Comparison of ENCODE assay signal across 10 cellular contexts in the genomic region with DNA sequence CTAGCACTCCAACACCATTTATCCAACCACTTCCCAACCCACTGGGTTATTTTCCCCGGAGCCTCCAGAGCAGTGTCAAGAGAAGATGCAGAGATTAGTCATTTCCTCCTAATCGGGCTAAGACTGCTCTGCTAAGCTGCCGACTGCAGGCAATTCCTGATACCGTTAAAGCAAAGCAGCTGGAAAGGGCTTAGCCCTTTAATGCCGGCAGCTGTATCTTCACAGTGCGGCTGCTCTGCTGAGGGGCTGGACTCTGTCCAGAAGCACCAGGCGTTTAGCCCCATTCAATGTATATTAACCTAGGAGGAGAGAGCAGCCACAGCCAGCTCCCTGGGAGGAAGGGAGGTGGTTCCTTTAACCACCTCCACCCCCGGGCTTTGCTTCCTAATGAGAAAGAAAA. TPM values are rescaled to one million over a fixed set of nuclear protein-coding genes. Genes with fewer than 3 reads are reported as not detected.
DNase-seq lines count a peak whose midpoint lies in the region; FAIRE-seq and TF ChIP-seq lines count a peak whose summit lies in the region.
"Had no signal": no experiment of that assay in that cellular context is flagged by ENCODE, and none has a peak within 500 bp of the region (broad histone marks: within the 10 kb centered on the region; RNA-seq: fewer than 3 reads in every experiment).

No MANE protein-coding gene starts in this region.

- CTCF ChIA-PET in AG04449 (lab: Yijun Ruan, JAX): interaction anchor here (1.0 to 26.8 kb wide), 10 partner anchors 14 to 85 kb away, joined by 3 to 1042 read pairs (median 6); partner anchors contain the start of gene AQP6

- POLR2A ChIA-PET in AG04449 (lab: Yijun Ruan, JAX): no interaction called here

- no peak overlapping the region for H3K4me3 Mint-ChIP-seq in activated naive CD8-positive, alpha-beta T cell treated with anti-CD3 and anti-CD28 coated beads for 36 hours

- H3K4me1 ChIP-seq in keratinocyte (ENCODE audit: control insufficient read depth, extremely low read depth, insufficient read depth, low read length): peaks cover 13% of the 10 kb centered on the region
- peaks cover 11% of the 10 kb centered on the region for H3K4me1 ChIP-seq in vagina

- peak overlapping the region; percentile 58 for H2AFZ ChIP-seq in keratinocyte (ENCODE audit: control insufficient read depth, low read length)

- dilution Hi-C loops in keratinocyte (cut with MboI; ENCODE audit: extremely low pct_ligation_motif_present, low sequenced_read_pairs): no loop called here

- H3K9me1 ChIP-seq in keratinocyte (ENCODE audit: control insufficient read depth, extremely low read depth, insufficient read depth, low read length): no peaks in the 10 kb centered on the region

- H3K79me2 ChIP-seq in keratinocyte (ENCODE audit: control insufficient read depth, insufficient read depth, low read length): no peaks in the 10 kb centered on the region

- peak; percentile 45 for DNase-seq in AG04449 (ENCODE audit: low read depth, low spot score)
- DNase-seq in HT1080 (ENCODE audit: low read depth): peak; percentile 92
- DNase-seq in amniotic stem cell (lab: John Stamatoyannopoulos, UW): peak; percentile 61
- DNase-seq in keratinocyte (ENCODE audit: low read depth, low spot score): no peak
- no peak for DNase-seq in vagina (ENCODE audit: extremely low spot score in 2 of 2)
- no peak for DNase-seq in activated naive CD8-positive, alpha-beta T cell treated with anti-CD3 and anti-CD28 coated beads for 36 hours
- DNase-seq in medulla oblongata (ENCODE audit: extremely low spot score): no peak
- DNase-seq in activated CD8-positive, alpha-beta memory T cell treated with anti-CD3 and anti-CD28 coated beads, Interleukin-2, amount 50 U/mL, for 48 hours: no peak
- DNase-seq: activated CD4-positive, alpha-beta T cell treated with anti-CD3 and anti-CD28 coated beads, Interleukin-2, amount 50 U/mL, for 1 hour; GDM1 had no signal

- H3K4me2 ChIP-seq in keratinocyte (ENCODE audit: control insufficient read depth, extremely low read depth, insufficient read depth, low read depth, low read length): peak overlapping the region; percentile 63

- H4K20me1 ChIP-seq in keratinocyte (ENCODE audit: control insufficient read depth, extremely low read depth, insufficient read depth, low read length): no peaks in the 10 kb centered on the region

- H3K27ac ChIP-seq in keratinocyte (ENCODE audit: control insufficient read depth, insufficient read depth, low read length) (no peak overlapping the region), vagina (no peak overlapping the region)

- intact Hi-C loops in vagina (cut with DNase I): no loop called here

- no peaks in the 10 kb centered on the region for H3K9me3 Mint-ChIP-seq in activated naive CD8-positive, alpha-beta T cell treated with anti-CD3 and anti-CD28 coated beads for 36 hours

- no peaks in the 10 kb centered on the region for H3K27me3 ChIP-seq in keratinocyte (ENCODE audit: control insufficient read depth, extremely low read depth, insufficient read depth, low read length)
- no peaks in the 10 kb centered on the region for H3K27me3 ChIP-seq in vagina

- H3K4me3 ChIP-seq in AG04449 (ENCODE audit: low read depth, low read length) (no peak overlapping the region; the same call in 1 of the 2 replicates), keratinocyte (ENCODE audit: control insufficient read depth in 2 of 3, extremely low read depth in 1 of 3, insufficient read depth in 2 of 3, low read depth in 1 of 3, low read length in 3 of 3) (peak overlapping the region in 1 of 3 experiments; percentile 9), vagina (no peak overlapping the region)

- H3K27me3 Mint-ChIP-seq in activated naive CD8-positive, alpha-beta T cell treated with anti-CD3 and anti-CD28 coated beads for 36 hours: no peaks in the 10 kb centered on the region

- TF ChIP-seq CTCF in AG04449 (IDR thresholded peaks at IDR 0.05; ENCODE audit: insufficient read depth, low read length, missing control alignments) (no peak), keratinocyte (optimal IDR thresholded peaks at IDR 0.05 in 1 of 3, IDR thresholded peaks at IDR 0.05 in 1 of 3, conservative IDR thresholded peaks at IDR 0.05 in 1 of 3; ENCODE audit: extremely low read depth in 1 of 3, insufficient read depth in 2 of 3, low read length in 3 of 3) (no peak), vagina (IDR thresholded peaks at IDR 0.05) (no peak)

- H3K27ac Mint-ChIP-seq in activated naive CD8-positive, alpha-beta T cell treated with anti-CD3 and anti-CD28 coated beads for 36 hours: no peak overlapping the region

- peak; percentile 95 for FAIRE-seq in keratinocyte (lab: Jason Lieb, UNC)

- no peaks in the 10 kb centered on the region for H3K9me3 ChIP-seq in keratinocyte (ENCODE audit: control insufficient read depth, low read depth, low read length)
- H3K9me3 ChIP-seq in vagina: no peaks in the 10 kb centered on the region

- TF ChIP-seq POLR2A in vagina (IDR thresholded peaks at IDR 0.05): no peak

- H3K36me3 Mint-ChIP-seq in activated naive CD8-positive, alpha-beta T cell treated with anti-CD3 and anti-CD28 coated beads for 36 hours: peaks cover 5% of the 10 kb centered on the region

- H3K4me1 Mint-ChIP-seq in activated naive CD8-positive, alpha-beta T cell treated with anti-CD3 and anti-CD28 coated beads for 36 hours: peaks cover 6% of the 10 kb centered on the region

- peaks cover 7 to 8% of the 10 kb centered on the region in 2 experiments for H3K36me3 ChIP-seq in keratinocyte (ENCODE audit: control insufficient read depth in 2 of 2, extremely low read depth in 1 of 2, insufficient read depth in 2 of 2, low read length in 2 of 2)
- no peaks in the 10 kb centered on the region for H3K36me3 ChIP-seq in vagina

- no peak overlapping the region for H3K9ac ChIP-seq in keratinocyte (ENCODE audit: control insufficient read depth, extremely low read depth, insufficient read depth, low read length)

RNA-seq across cellular contexts. Expression of gene AQP6, which starts 11.1 kb away (rescaled TPM):
- total RNA-seq in HT1080 (2014; rRNA removed; shearing (Covaris generic)): not detected in 2 replicates
- 0.38 TPM in 1 of 2 replicates, not detected in the other for polyA plus RNA-seq in HT1080 (2015; cell fraction: cytosol; rRNA removed)
- 0.17 and 0.20 TPM in 2 replicates for polyA plus RNA-seq in HT1080 (2015; cell fraction: nucleus; rRNA removed)
- polyA plus RNA-seq in keratinocyte: 0.28 to 0.57 TPM (median 0.45 TPM) in 3 replicates
- polyA plus RNA-seq in keratinocyte (2011; ENCODE audit: low read depth): not detected
- 0.10 and 0.13 TPM in 2 replicates for polyA plus RNA-seq in keratinocyte (2011; cell fraction: cytosol; rRNA removed)
- polyA plus RNA-seq in keratinocyte (2011; cell fraction: nucleus; rRNA removed): 0.84 and 1.1 TPM in 2 replicates
- polyA plus RNA-seq in keratinocyte (2012; ENCODE audit: low replicate concordance): 0.07 and 0.09 TPM in 2 replicates
- 0.26 to 0.89 TPM (median 0.39 TPM) in 3 replicates for polyA minus RNA-seq in keratinocyte
- polyA minus RNA-seq in keratinocyte (2011; cell fraction: cytosol; rRNA and poly(A)+ RNA removed): not detected
- 0.11 and 1.2 TPM in 2 replicates for polyA minus RNA-seq in keratinocyte (2011; cell fraction: nucleus; rRNA and poly(A)+ RNA removed)
- total RNA-seq in vagina: not detected
- total RNA-seq in activated naive CD8-positive, alpha-beta T cell treated with anti-CD3 and anti-CD28 coated beads for 36 hours: not detected

RNA-seq across cellular contexts. Expression of gene AQP5, which starts 22.2 kb away (rescaled TPM):
- total RNA-seq in HT1080 (2014; rRNA removed; shearing (Covaris generic)): not detected in 2 replicates
- polyA plus RNA-seq in HT1080 (2015; cell fraction: cytosol; rRNA removed): not detected in 2 replicates
- polyA plus RNA-seq in HT1080 (2015; cell fraction: nucleus; rRNA removed): not detected in 2 replicates
- not detected in 3 replicates for polyA plus RNA-seq in keratinocyte
- polyA plus RNA-seq in keratinocyte (2011; ENCODE audit: low read depth): 0.49 TPM
- polyA plus RNA-seq in keratinocyte (2011; cell fraction: cytosol; rRNA removed): not detected in 2 replicates
- not detected in 2 replicates for polyA plus RNA-seq in keratinocyte (2011; cell fraction: nucleus; rRNA removed)
- polyA plus RNA-seq in keratinocyte (2012; ENCODE audit: low replicate concordance): 0.55 TPM in 1 of 2 replicates, not detected in the other
- polyA minus RNA-seq in keratinocyte: not detected in 3 replicates
- not detected for polyA minus RNA-seq in keratinocyte (2011; cell fraction: cytosol; rRNA and poly(A)+ RNA removed)
- polyA minus RNA-seq in keratinocyte (2011; cell fraction: nucleus; rRNA and poly(A)+ RNA removed): not detected in 2 replicates
- not detected for total RNA-seq in vagina
- total RNA-seq in activated naive CD8-positive, alpha-beta T cell treated with anti-CD3 and anti-CD28 coated beads for 36 hours: not detected

RNA-seq across cellular contexts. Expression of gene AQP2, which starts 33.4 kb away (rescaled TPM):
- not detected in 2 replicates for total RNA-seq in HT1080 (2014; rRNA removed; shearing (Covaris generic))
- not detected in 2 replicates for polyA plus RNA-seq in HT1080 (2015; cell fraction: cytosol; rRNA removed)
- not detected in 2 replicates for polyA plus RNA-seq in HT1080 (2015; cell fraction: nucleus; rRNA removed)
- polyA plus RNA-seq in keratinocyte: not detected in 3 replicates
- not detected for polyA plus RNA-seq in keratinocyte (2011; ENCODE audit: low read depth)
- not detected in 2 replicates for polyA plus RNA-seq in keratinocyte (2011; cell fraction: cytosol; rRNA removed)
- not detected in 2 replicates for polyA plus RNA-seq in keratinocyte (2011; cell fraction: nucleus; rRNA removed)
- not detected in 2 replicates for polyA plus RNA-seq in keratinocyte (2012; ENCODE audit: low replicate concordance)
- polyA minus RNA-seq in keratinocyte: not detected in 3 replicates
- polyA minus RNA-seq in keratinocyte (2011; cell fraction: cytosol; rRNA and poly(A)+ RNA removed): not detected
- polyA minus RNA-seq in keratinocyte (2011; cell fraction: nucleus; rRNA and poly(A)+ RNA removed): not detected in 2 replicates
- total RNA-seq in vagina: not detected
- total RNA-seq in activated naive CD8-positive, alpha-beta T cell treated with anti-CD3 and anti-CD28 coated beads for 36 hours: not detected

RNA-seq across cellular contexts. Expression of gene RACGAP1, which starts 41.4 kb away (rescaled TPM):
- 138 and 155 TPM in 2 replicates for total RNA-seq in HT1080 (2014; rRNA removed; shearing (Covaris generic))
- polyA plus RNA-seq in HT1080 (2015; cell fraction: cytosol; rRNA removed): 102 and 108 TPM in 2 replicates
- 146 and 164 TPM in 2 replicates for polyA plus RNA-seq in HT1080 (2015; cell fraction: nucleus; rRNA removed)
- polyA plus RNA-seq in keratinocyte: 27.7 to 57.1 TPM (median 45.2 TPM) in 3 replicates
- 23.0 TPM for polyA plus RNA-seq in keratinocyte (2011; ENCODE audit: low read depth)
- polyA plus RNA-seq in keratinocyte (2011; cell fraction: cytosol; rRNA removed): 28.6 and 33.2 TPM in 2 replicates
- 36.0 and 38.0 TPM in 2 replicates for polyA plus RNA-seq in keratinocyte (2011; cell fraction: nucleus; rRNA removed)
- 11.4 and 46.5 TPM in 2 replicates for polyA plus RNA-seq in keratinocyte (2012; ENCODE audit: low replicate concordance)
- 32.5 to 86.8 TPM (median 60.9 TPM) in 3 replicates for polyA minus RNA-seq in keratinocyte
- 34.7 TPM for polyA minus RNA-seq in keratinocyte (2011; cell fraction: cytosol; rRNA and poly(A)+ RNA removed)
- polyA minus RNA-seq in keratinocyte (2011; cell fraction: nucleus; rRNA and poly(A)+ RNA removed): 19.9 and 36.4 TPM in 2 replicates
- 19.2 TPM for total RNA-seq in vagina
- total RNA-seq in activated naive CD8-positive, alpha-beta T cell treated with anti-CD3 and anti-CD28 coated beads for 36 hours: 100 to 1,000 TPM; 111 to 119 TPM

Comparison
In these comparisons a context has a peak if more than half of its experiments do, and no peak if none do; other contexts are left out.
1. DNase-seq: peak in AG04449 (single experiment), HT1080 (single experiment) and amniotic stem cell (single experiment); none in keratinocyte (single experiment), vagina (0 of 2), activated naive CD8-positive, alpha-beta T cell treated with anti-CD3 and anti-CD28 coated beads for 36 hours (single experiment), medulla oblongata (single experiment) and activated CD8-positive, alpha-beta memory T cell treated with anti-CD3 and anti-CD28 coated beads, Interleukin-2, amount 50 U/mL, for 48 hours (single experiment).